Comparison of ENCODE assay signal across 8 cellular contexts in genomic region chr11:119018074-119018938, GRCh38. TPM values are rescaled to one million over a fixed set of nuclear protein-coding genes. Genes with fewer than 3 reads are reported as not detected.
DNase-seq lines count a peak whose midpoint lies in the region; ATAC-seq lines count a peak whose summit lies in the region.

Gene RPS25, minus strand, starts transcription at chr11:119018343. Its CDS starts 59 bp downstream, at chr11:119018284.
A gene with protein sequence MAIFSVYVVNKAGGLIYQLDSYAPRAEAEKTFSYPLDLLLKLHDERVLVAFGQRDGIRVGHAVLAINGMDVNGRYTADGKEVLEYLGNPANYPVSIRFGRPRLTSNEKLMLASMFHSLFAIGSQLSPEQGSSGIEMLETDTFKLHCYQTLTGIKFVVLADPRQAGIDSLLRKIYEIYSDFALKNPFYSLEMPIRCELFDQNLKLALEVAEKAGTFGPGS (plus strand): TSS chr11:119018766. CDS start chr11:119018796, 30 bp downstream.

- no peaks in the 10 kb centered on the region for H3K27me3 ChIP-seq in CD8-positive, alpha-beta memory T cell (ENCODE audit: insufficient read depth, low read length, poor library complexity, severe bottlenecking)
- H3K27me3 ChIP-seq in effector memory CD4-positive, alpha-beta T cell (replicated peaks; ENCODE audit: control insufficient read depth, insufficient read depth, low read length, poor library complexity, severe bottlenecking): no peaks in the 10 kb centered on the region

- H3K4me1 ChIP-seq in CD8-positive, alpha-beta memory T cell (ENCODE audit: insufficient read depth, low read length): peaks cover 41% of the 10 kb centered on the region
- peaks cover 19% of the 10 kb centered on the region for H3K4me1 ChIP-seq in effector memory CD4-positive, alpha-beta T cell (ENCODE audit: control insufficient read depth, insufficient read depth, low read length, poor library complexity, severe bottlenecking)

- ATAC-seq in GM19468 (IDR thresholded peaks at IDR 0.05; ENCODE audit: extremely low read depth, unreplicated experiment): peak; percentile 76

- peak; percentile 91 to 97 (median 96) for DNase-seq in CD8-positive, alpha-beta memory T cell
- DNase-seq in HS-5 (ENCODE audit: low read depth) (peak; percentile 96), lung microvascular endothelial cell (ENCODE audit: low read depth in 2 of 2) (peak; percentile 96 to 97)
- DNase-seq in NK-92 treated with Interleukin-12 subunit alpha and Interleukin-12 subunit beta, amount 100 ng/mL, for 24 hours (lab: John Stamatoyannopoulos, UW): peak; percentile 94
- peak; percentile 95 for DNase-seq in activated CD8-positive, alpha-beta memory T cell treated with anti-CD3 and anti-CD28 coated beads for 24 hours
- DNase-seq in effector memory CD4-positive, alpha-beta T cell: peak; percentile 88 to 94 (median 93)
- DNase-seq in stimulated activated CD4-positive, alpha-beta T cell treated with anti-CD3 and anti-CD28 coated beads, TNF-alpha, amount 100 ng/mL, for 48 hours (ENCODE audit: low read depth in 3 of 3): peak; percentile 89 to 94 (median 93)

- peak within 1 kb of the TSS; percentile 97 to 100 (median 99) for H3K4me3 Mint-ChIP-seq in CD8-positive, alpha-beta memory T cell

- peaks cover 6 to 84% (median 12%) of the 10 kb centered on the region in 3 donors for H3K36me3 Mint-ChIP-seq in CD8-positive, alpha-beta memory T cell

- POLR2A ChIA-PET in CD8-positive, alpha-beta memory T cell (lab: Charles Lee): interaction anchor here (0.6 to 2.9 kb wide), 18 partner anchors 10 to 618 kb away, joined by 3 to 23 read pairs (median 4); partner anchors contain the start of genes C2CD2L, CENATAC, DPAGT1 and HINFP

- peaks cover 0 to 2% of the 10 kb centered on the region in 2 donors for H3K27me3 Mint-ChIP-seq in CD8-positive, alpha-beta memory T cell

- H3K4me3 ChIP-seq in CD8-positive, alpha-beta memory T cell (ENCODE audit: low read length): peak within 1 kb of the TSS; percentile 83
- peak within 1 kb of the TSS; percentile 81 for H3K4me3 ChIP-seq in effector memory CD4-positive, alpha-beta T cell (ENCODE audit: insufficient read depth, low read depth, low read length, poor library complexity, severe bottlenecking)

- H3K9me3 ChIP-seq in CD8-positive, alpha-beta memory T cell (ENCODE audit: low read length): no peaks in the 10 kb centered on the region
- no peaks in the 10 kb centered on the region for H3K9me3 ChIP-seq in effector memory CD4-positive, alpha-beta T cell (ENCODE audit: control insufficient read depth, low read length)

- H3K27ac ChIP-seq in CD8-positive, alpha-beta memory T cell (ENCODE audit: low read depth, low read length): peak within 1 kb of the TSS; percentile 94
- H3K27ac ChIP-seq in effector memory CD4-positive, alpha-beta T cell (ENCODE audit: insufficient read depth, low read length, poor library complexity, severe bottlenecking): peak within 1 kb of the TSS; percentile 95

- peak within 1 kb of the TSS; percentile 97 to 100 (median 100) for H3K27ac Mint-ChIP-seq in CD8-positive, alpha-beta memory T cell

- peaks cover 45% of the 10 kb centered on the region for H3K36me3 ChIP-seq in CD8-positive, alpha-beta memory T cell (ENCODE audit: insufficient read depth, low read length)
- H3K36me3 ChIP-seq in effector memory CD4-positive, alpha-beta T cell (ENCODE audit: control insufficient read depth, insufficient read depth, low read length): peaks cover 50% of the 10 kb centered on the region

- CTCF ChIA-PET in CD8-positive, alpha-beta memory T cell (lab: Charles Lee): interaction anchor here (0.6 to 2.9 kb wide), 7 partner anchors 10 to 77 kb away, joined by 3 to 11 read pairs (median 5); partner anchors contain the start of gene CENATAC

- H3K9me3 Mint-ChIP-seq in CD8-positive, alpha-beta memory T cell: no peaks in the 10 kb centered on the region

- peaks cover 38 to 74% (median 54%) of the 10 kb centered on the region in 3 donors for H3K4me1 Mint-ChIP-seq in CD8-positive, alpha-beta memory T cell

RNA-seq across cellular contexts. Expression of gene RPS25, which starts in this region (rescaled TPM):
- 1,000 to 10,000 TPM; 1,415 to 1,447 TPM for total RNA-seq in CD8-positive, alpha-beta memory T cell
- polyA plus RNA-seq in CD8-positive, alpha-beta memory T cell: 4,526 TPM
- 413 and 578 TPM in 2 replicates for total RNA-seq in lung microvascular endothelial cell

RNA-seq across cellular contexts. Expression of the second gene that starts in this region (rescaled TPM):
- 100 to 1,000 TPM; 154 TPM for total RNA-seq in CD8-positive, alpha-beta memory T cell
- 125 TPM for polyA plus RNA-seq in CD8-positive, alpha-beta memory T cell
- 73.2 and 89.8 TPM in 2 replicates for total RNA-seq in lung microvascular endothelial cell

Comparison
In these comparisons a context has a peak if more than half of its experiments do, and no peak if none do; other contexts are left out.
1. Peak in every context shown above with its lines: DNase-seq, ATAC-seq, H3K4me3 ChIP-seq and H3K27ac ChIP-seq.